In the genomic region with DNA sequence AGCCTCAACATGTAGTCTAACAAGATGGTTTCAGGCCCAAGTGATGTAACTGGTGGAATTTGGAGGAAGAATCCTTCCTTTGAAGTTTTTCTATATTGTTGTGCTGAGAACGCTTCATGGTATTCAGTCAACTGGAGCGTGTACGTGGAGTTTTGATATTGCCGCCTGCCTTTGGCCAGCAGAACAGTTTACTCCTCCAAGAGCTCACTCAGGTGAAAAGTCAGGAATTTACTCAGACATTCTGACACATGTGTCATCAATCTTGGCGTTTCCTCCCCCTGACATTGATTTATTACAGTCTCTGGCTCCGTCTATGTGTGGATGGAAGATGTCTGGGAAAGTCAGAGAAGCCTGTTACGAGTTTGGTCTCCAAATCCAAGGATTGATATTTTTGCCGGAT, we compare ENCODE assay signal across 1 cellular context.
TF ChIP-seq lines count a peak whose summit lies in the region.

No MANE protein-coding gene starts in this region.

TF ChIP-seq in endothelial cell of umbilical vein, 7 proteins besides CTCF, POLR2A, EP300 and RAD21:
- TF ChIP-seq FOS (IDR thresholded peaks at IDR 0.05; ENCODE audit: borderline replicate concordance, insufficient read depth, low read length) = no peak
